ENCODE assay signal across 8 cellular contexts in genomic region chr14:62126885-62127478, GRCh38.
A peak's percentile ranks its signal among the peaks of the same experiment; 100 is the strongest.
DNase-seq lines count a peak whose midpoint lies in the region; ATAC-seq, FAIRE-seq and TF ChIP-seq lines count a peak whose summit lies in the region.

No MANE protein-coding gene starts in this region.

- TF ChIP-seq CTCF in A673 (conservative IDR thresholded peaks at IDR 0.05; ENCODE audit: low read depth, low read length): peak; percentile 83
- peak; percentile 69 for TF ChIP-seq CTCF in GM12865 (IDR thresholded peaks at IDR 0.05; ENCODE audit: insufficient read depth, low read depth, low read length, missing control alignments)
- peak; percentile 86 for TF ChIP-seq CTCF in fibroblast of mammary gland (conservative IDR thresholded peaks at IDR 0.05; ENCODE audit: control insufficient read depth, insufficient read depth, low read depth, low read length)
- TF ChIP-seq CTCF in pancreas (IDR thresholded peaks at IDR 0.05): peak; percentile 51 to 73 (median 64)

- H3K4me3 ChIP-seq in A673 (ENCODE audit: low read depth, low read length, poor library complexity, severe bottlenecking) (no peak overlapping the region), GM12865 (ENCODE audit: low read depth, low read length) (no peak overlapping the region), fibroblast of mammary gland (ENCODE audit: control insufficient read depth, low read depth, low read length) (no peak overlapping the region), pancreas (no peak overlapping the region)

- WGBS in pancreas, 2 donors: 10 to 12% methylated on average over 7 of the region's 7 CpGs

- ATAC-seq in HG02798 (IDR thresholded peaks at IDR 0.05; ENCODE audit: poor library complexity, unreplicated experiment) (peak; percentile 76), pancreas (peak; percentile 63 to 94 (median 94)), HG03521 (IDR thresholded peaks at IDR 0.05; ENCODE audit: unreplicated experiment) (no peak)

- H3K27ac ChIP-seq in A673 (ENCODE audit: low read depth, low read length, poor library complexity, severe bottlenecking): no peak overlapping the region
- H3K27ac ChIP-seq in pancreas: no peak overlapping the region

- POLR2A ChIA-PET in A673 (lab: Charles Lee; ENCODE audit: low non-redundant PET): no interaction called here

- H3K9me3 ChIP-seq in A673 (ENCODE audit: low read depth, low read length, poor library complexity, severe bottlenecking) (no peaks in the 10 kb centered on the region), pancreas (no peaks in the 10 kb centered on the region)

- H3K36me3 ChIP-seq in A673 (ENCODE audit: insufficient read depth, low read length, poor library complexity, severe bottlenecking) (no peaks in the 10 kb centered on the region), pancreas (no peaks in the 10 kb centered on the region)

- no TSS peak for BruUV-seq in A673 (replicated peaks; lab: Mats Ljungman, UMichigan)

- CTCF ChIA-PET in A673 (lab: Charles Lee): interaction anchor here (1.0 to 2.4 kb wide), 5 partner anchors 9 to 289 kb away, joined by 3 to 21 read pairs (median 6); no protein-coding TSS in a partner anchor

- intact Hi-C loops in A673 (cut with micrococcal nuclease; ENCODE audit: unreplicated experiment) (loop anchor here (2.0 kb wide), 2 partner anchors 202 to 232 kb away; no protein-coding TSS in a partner anchor), pancreas (cut with DNase I) (loop anchor here in 2 of 3 donors (10.0 kb wide), 2 partner anchors 202 to 232 kb away; no protein-coding TSS in a partner anchor)

- H3K27me3 ChIP-seq in A673 (replicated peaks; ENCODE audit: insufficient read depth, low read depth, low read length, poor library complexity) (no peaks in the 10 kb centered on the region), pancreas (peaks cover 0 to 10% (median 0%) of the 10 kb centered on the region in 4 donors)

- FAIRE-seq in pancreas (lab: Jason Lieb, UNC): peak; percentile 49

- no peaks in the 10 kb centered on the region for H3K4me1 ChIP-seq in A673 (ENCODE audit: insufficient read depth, low read length, poor library complexity, severe bottlenecking)
- H3K4me1 ChIP-seq in pancreas: no peaks in the 10 kb centered on the region

- DNase-seq in A673 (ENCODE audit: low spot score): peak; percentile 72
- peak; percentile 65 for DNase-seq in GM12865 (ENCODE audit: low read depth)
- DNase-seq in NCI-H146 treated with DMSO at 0.1 percent for 48 hours (lab: John Stamatoyannopoulos, UW; ENCODE audit: unreplicated experiment): peak; percentile 14
- DNase-seq in SW 1271 (lab: John Stamatoyannopoulos, UW): peak; percentile 5 to 46
- peak; percentile 63 for DNase-seq in fibroblast of mammary gland (ENCODE audit: low read depth)
- DNase-seq in pancreas: peak in 2 of 6 donors; percentile 11 to 12
